Comparison of ENCODE assay signal across 8 cellular contexts in genomic region chr14:50860478-50861086, GRCh38. TPM values are rescaled to one million over a fixed set of nuclear protein-coding genes. Genes with fewer than 3 reads are reported as not detected.
DNase-seq lines count a peak whose midpoint lies in the region; ATAC-seq, FAIRE-seq and TF ChIP-seq lines count a peak whose summit lies in the region.

No MANE protein-coding gene starts in this region.

- peak overlapping the region; percentile 82 for H3K4me3 Mint-ChIP-seq in activated naive CD8-positive, alpha-beta T cell treated with anti-CD3 and anti-CD28 coated beads for 36 hours

- 4% methylated on average over 6 of the region's 6 CpGs for WGBS in A549 (ENCODE audit: missing lambda C conversion rate)
- WGBS in pancreas, 2 donors, result 0 to 1% methylated on average over 6 of the region's 6 CpGs
- under 1% methylated on average over 6 of the region's 6 CpGs for WGBS in thymus

- H3K4me1 ChIP-seq in A549, result 0 out of 3 replicates have a peak, but pooled peaks cover 3% of the 10 kb centered on the region
- H3K4me1 ChIP-seq in pancreas, result no peaks in the 10 kb centered on the region
- peaks cover 6% of the 10 kb centered on the region for H3K4me1 ChIP-seq in thymus (ENCODE audit: control insufficient read depth, insufficient read depth, low read length)

- CTCF ChIA-PET in A549 (lab: Yijun Ruan, JAX), result interaction anchor here (0.6 to 8.4 kb wide), 39 partner anchors 8 to 540 kb away, joined by 3 to 60 read pairs (median 4); partner anchors contain the start of genes ABHD12B and NIN

- peak; percentile 75 for TF ChIP-seq CTCF in A549 (IDR thresholded peaks at IDR 0.05)
- TF ChIP-seq CTCF in pancreas (IDR thresholded peaks at IDR 0.05), result peak; percentile 27 to 64 (median 46)

- H3K9me3 ChIP-seq in A549 (no peaks in the 10 kb centered on the region), pancreas (no peaks in the 10 kb centered on the region), thymus (ENCODE audit: control insufficient read depth) (no peaks in the 10 kb centered on the region)

- H3K27me3 ChIP-seq in pancreas (no peaks in the 10 kb centered on the region), thymus (ENCODE audit: control insufficient read depth, insufficient read depth) (no peaks in the 10 kb centered on the region)

- TF ChIP-seq EP300 in A549 (IDR thresholded peaks at IDR 0.05), result no peak

- DNase-seq in A549 (ENCODE audit: low read depth in 1 of 2, low spot score in 1 of 2) (peak; percentile 78 to 87), GM19240 (ENCODE audit: insufficient read length, low spot score) (peak; percentile 62), NCI-H1092 (lab: John Stamatoyannopoulos, UW) (peak; percentile 88), SKM-1 (lab: John Stamatoyannopoulos, UW; ENCODE audit: unreplicated experiment) (peak; percentile 1), Right ventricle myocardium superior (peak; percentile 85), pancreas (peak; percentile 61 to 85 (median 78))
- DNase-seq in activated naive CD8-positive, alpha-beta T cell treated with anti-CD3 and anti-CD28 coated beads for 36 hours, result peak; percentile 85

- H3K4me2 ChIP-seq in A549, result peak overlapping the region; percentile 95

- peak overlapping the region; percentile 60 to 76 for H3K27ac ChIP-seq in A549
- H3K27ac ChIP-seq in pancreas, result no peak overlapping the region
- no peak overlapping the region for H3K27ac ChIP-seq in thymus (ENCODE audit: low read depth)

- H3K27me3 Mint-ChIP-seq in activated naive CD8-positive, alpha-beta T cell treated with anti-CD3 and anti-CD28 coated beads for 36 hours, result peaks cover 3% of the 10 kb centered on the region

- H3K4me3 ChIP-seq in A549 (peak overlapping the region; percentile 47), pancreas (peak overlapping the region; percentile 21 to 50 (median 34)), thymus (ENCODE audit: low read length) (peak overlapping the region; percentile 45)

- peak; percentile 65 to 80; a peak in 5 of 6 replicates for ATAC-seq in A549
- ATAC-seq in Right ventricle myocardium superior (ENCODE audit: poor library complexity), result peak; percentile 92
- ATAC-seq in pancreas, result peak; percentile 82 to 94 (median 92)

- peaks cover 11% of the 10 kb centered on the region for H3K4me1 Mint-ChIP-seq in activated naive CD8-positive, alpha-beta T cell treated with anti-CD3 and anti-CD28 coated beads for 36 hours

- H3K36me3 Mint-ChIP-seq in activated naive CD8-positive, alpha-beta T cell treated with anti-CD3 and anti-CD28 coated beads for 36 hours, result no peaks in the 10 kb centered on the region

- no peak for TF ChIP-seq POLR2A in A549 (IDR thresholded peaks at IDR 0.05; ENCODE audit: low read length)

- no peaks in the 10 kb centered on the region for H3K9me3 Mint-ChIP-seq in activated naive CD8-positive, alpha-beta T cell treated with anti-CD3 and anti-CD28 coated beads for 36 hours

- peak overlapping the region; percentile 71 for H3K27ac Mint-ChIP-seq in activated naive CD8-positive, alpha-beta T cell treated with anti-CD3 and anti-CD28 coated beads for 36 hours

- intact Hi-C loops in Right ventricle myocardium superior (cut with DNase I) (loop anchor here (5.0 kb wide), 1 partner anchor 83 kb away; no protein-coding TSS in a partner anchor), pancreas (cut with DNase I) (no loop called here)

- no peak for FAIRE-seq in A549 (lab: Jason Lieb, UNC)
- FAIRE-seq in pancreas (lab: Jason Lieb, UNC), result peak; percentile 34

- POLR2A ChIA-PET in A549 (lab: Yijun Ruan, JAX), result interaction anchor here (1.0 to 2.4 kb wide), 5 partner anchors 13 to 192 kb away, joined by 4 to 11 read pairs (median 5); partner anchors contain the start of genes NIN and SAV1

- TF ChIP-seq RAD21 in A549 (conservative IDR thresholded peaks at IDR 0.05 in 1 of 2, IDR thresholded peaks at IDR 0.05 in 1 of 2), result peak; percentile 74 to 76

- no peaks in the 10 kb centered on the region for H3K36me3 ChIP-seq in pancreas
- no peaks in the 10 kb centered on the region for H3K36me3 ChIP-seq in thymus (ENCODE audit: control insufficient read depth, insufficient read depth)

TF ChIP-seq in A549, 52 proteins besides CTCF, POLR2A, EP300 and RAD21:
- TF ChIP-seq SMC3 (IDR thresholded peaks at IDR 0.05), result peak; percentile 74
- TF ChIP-seq, protein P1, sequence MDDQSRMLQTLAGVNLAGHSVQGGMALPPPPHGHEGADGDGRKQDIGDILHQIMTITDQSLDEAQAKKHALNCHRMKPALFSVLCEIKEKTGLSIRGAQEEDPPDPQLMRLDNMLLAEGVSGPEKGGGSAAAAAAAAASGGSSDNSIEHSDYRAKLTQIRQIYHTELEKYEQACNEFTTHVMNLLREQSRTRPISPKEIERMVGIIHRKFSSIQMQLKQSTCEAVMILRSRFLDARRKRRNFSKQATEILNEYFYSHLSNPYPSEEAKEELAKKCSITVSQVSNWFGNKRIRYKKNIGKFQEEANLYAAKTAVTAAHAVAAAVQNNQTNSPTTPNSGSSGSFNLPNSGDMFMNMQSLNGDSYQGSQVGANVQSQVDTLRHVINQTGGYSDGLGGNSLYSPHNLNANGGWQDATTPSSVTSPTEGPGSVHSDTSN (IDR thresholded peaks at IDR 0.05), result no peak

RNA-seq across cellular contexts. Expression of gene ABHD12B, which starts 11.3 kb away (rescaled TPM):
- polyA plus RNA-seq in A549 (2011; rRNA removed) (not detected in 2 replicates), A549 (2017; fragmentation: RNase III; extraction: RNeasy Plus Mini Kit Qiagen cat#74134 plus additional on column Dnase treatment) (not detected in 3 replicates), pancreas (not detected), thymus (1.5 TPM)
- polyA plus RNA-seq in A549 (2012; cell fraction: cytosol; rRNA removed), result not detected in 2 replicates
- not detected in 2 replicates for polyA plus RNA-seq in A549 (2012; cell fraction: nucleus; rRNA removed)
- not detected in 2 replicates for polyA minus RNA-seq in A549 (2011; rRNA and poly(A)+ RNA removed)
- not detected for total RNA-seq in activated naive CD8-positive, alpha-beta T cell treated with anti-CD3 and anti-CD28 coated beads for 36 hours
- total RNA-seq in Right ventricle myocardium superior (not detected), pancreas (under 1 TPM in 1 of 6 donors, not detected in 5; 0.16 TPM)

RNA-seq across cellular contexts. Expression of gene NIN, which starts 29.6 kb away (rescaled TPM):
- polyA plus RNA-seq in A549 (2011; rRNA removed), result 19.5 and 20.5 TPM in 2 replicates
- polyA plus RNA-seq in A549 (2012; cell fraction: cytosol; rRNA removed), result 4.2 and 4.9 TPM in 2 replicates
- 3.6 and 4.4 TPM in 2 replicates for polyA plus RNA-seq in A549 (2012; cell fraction: nucleus; rRNA removed)
- polyA plus RNA-seq in A549 (2017; fragmentation: RNase III; extraction: RNeasy Plus Mini Kit Qiagen cat#74134 plus additional on column Dnase treatment), result 11.8 to 12.6 TPM (median 12.4 TPM) in 3 replicates
- 26.9 and 29.5 TPM in 2 replicates for polyA minus RNA-seq in A549 (2011; rRNA and poly(A)+ RNA removed)
- 10 to 100 TPM; 66.6 to 67.9 TPM for total RNA-seq in activated naive CD8-positive, alpha-beta T cell treated with anti-CD3 and anti-CD28 coated beads for 36 hours
- 22.8 TPM for total RNA-seq in Right ventricle myocardium superior
- 10 to 100 TPM in 2 of 6 donors, 1 to 10 TPM in 4; 7.1 to 17.9 (median 8.6) TPM for total RNA-seq in pancreas
- polyA plus RNA-seq in pancreas, result 1 to 10 TPM; 3.1 to 3.7 TPM
- 14.7 TPM for polyA plus RNA-seq in thymus

Comparison
In these comparisons a context has a peak if more than half of its experiments do, and no peak if none do; other contexts are left out.
1. DNase-seq: peak in every context shown above with its lines; median percentile 88 in NCI-H1092; 85 in activated naive CD8-positive, alpha-beta T cell treated with anti-CD3 and anti-CD28 coated beads for 36 hours; 85 in Right ventricle myocardium superior; 82 in A549; 78 in pancreas; 62 in GM19240; 1 in SKM-1.
2. H3K27ac ChIP-seq: peak in A549 (2 of 2); none in pancreas (0 of 4) and thymus (single experiment).
3. Peak in every context shown above with its lines, with median percentiles within 50 percentile points of each other: ATAC-seq and H3K4me3 ChIP-seq.